In the genomic region with DNA sequence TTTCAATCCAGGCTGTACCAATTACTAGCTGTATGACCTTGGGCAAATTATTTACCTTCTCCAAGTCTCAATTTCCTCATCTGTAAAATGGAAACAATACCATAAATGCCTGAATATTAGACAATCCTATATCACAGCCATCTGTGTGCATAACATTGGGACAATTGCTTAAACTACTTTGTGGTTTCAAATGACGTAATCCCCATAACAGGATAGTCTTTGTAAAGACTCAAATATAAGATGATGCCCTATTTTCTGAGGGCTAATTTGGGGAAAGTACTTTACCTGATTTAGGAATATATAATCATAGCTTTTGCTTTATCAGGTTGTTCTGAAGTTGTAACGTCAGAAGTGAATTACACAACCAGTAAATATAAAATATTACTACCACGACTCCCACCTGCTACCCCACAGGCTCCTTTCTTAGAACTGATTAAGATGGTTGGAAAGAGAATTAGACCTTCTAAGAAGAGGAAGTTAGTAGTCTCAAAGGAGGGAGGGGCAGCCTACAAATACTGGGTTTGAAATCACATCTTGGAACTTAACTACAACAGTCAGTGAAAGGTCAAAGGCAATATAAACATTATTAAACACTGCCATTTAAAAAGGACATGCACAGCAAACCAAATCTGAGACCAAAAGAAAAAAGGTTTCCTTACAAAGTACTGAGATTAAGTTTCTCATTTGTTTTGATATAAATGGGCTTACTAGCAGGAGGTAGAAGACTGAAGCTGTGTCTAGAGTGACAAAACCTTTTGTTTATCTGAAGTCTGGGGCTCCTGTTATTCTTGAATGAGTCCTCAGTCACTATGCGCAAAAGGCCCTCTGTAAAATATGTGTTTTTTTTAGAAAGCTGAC, we compare ENCODE assay signal across 1 cellular context.
TF ChIP-seq lines count a peak whose summit lies in the region.

No MANE protein-coding gene starts in this region.

TF ChIP-seq in WTC11, 78 proteins besides CTCF, POLR2A, EP300 and RAD21 (continued from another document):
- TF ChIP-seq, protein P1, sequence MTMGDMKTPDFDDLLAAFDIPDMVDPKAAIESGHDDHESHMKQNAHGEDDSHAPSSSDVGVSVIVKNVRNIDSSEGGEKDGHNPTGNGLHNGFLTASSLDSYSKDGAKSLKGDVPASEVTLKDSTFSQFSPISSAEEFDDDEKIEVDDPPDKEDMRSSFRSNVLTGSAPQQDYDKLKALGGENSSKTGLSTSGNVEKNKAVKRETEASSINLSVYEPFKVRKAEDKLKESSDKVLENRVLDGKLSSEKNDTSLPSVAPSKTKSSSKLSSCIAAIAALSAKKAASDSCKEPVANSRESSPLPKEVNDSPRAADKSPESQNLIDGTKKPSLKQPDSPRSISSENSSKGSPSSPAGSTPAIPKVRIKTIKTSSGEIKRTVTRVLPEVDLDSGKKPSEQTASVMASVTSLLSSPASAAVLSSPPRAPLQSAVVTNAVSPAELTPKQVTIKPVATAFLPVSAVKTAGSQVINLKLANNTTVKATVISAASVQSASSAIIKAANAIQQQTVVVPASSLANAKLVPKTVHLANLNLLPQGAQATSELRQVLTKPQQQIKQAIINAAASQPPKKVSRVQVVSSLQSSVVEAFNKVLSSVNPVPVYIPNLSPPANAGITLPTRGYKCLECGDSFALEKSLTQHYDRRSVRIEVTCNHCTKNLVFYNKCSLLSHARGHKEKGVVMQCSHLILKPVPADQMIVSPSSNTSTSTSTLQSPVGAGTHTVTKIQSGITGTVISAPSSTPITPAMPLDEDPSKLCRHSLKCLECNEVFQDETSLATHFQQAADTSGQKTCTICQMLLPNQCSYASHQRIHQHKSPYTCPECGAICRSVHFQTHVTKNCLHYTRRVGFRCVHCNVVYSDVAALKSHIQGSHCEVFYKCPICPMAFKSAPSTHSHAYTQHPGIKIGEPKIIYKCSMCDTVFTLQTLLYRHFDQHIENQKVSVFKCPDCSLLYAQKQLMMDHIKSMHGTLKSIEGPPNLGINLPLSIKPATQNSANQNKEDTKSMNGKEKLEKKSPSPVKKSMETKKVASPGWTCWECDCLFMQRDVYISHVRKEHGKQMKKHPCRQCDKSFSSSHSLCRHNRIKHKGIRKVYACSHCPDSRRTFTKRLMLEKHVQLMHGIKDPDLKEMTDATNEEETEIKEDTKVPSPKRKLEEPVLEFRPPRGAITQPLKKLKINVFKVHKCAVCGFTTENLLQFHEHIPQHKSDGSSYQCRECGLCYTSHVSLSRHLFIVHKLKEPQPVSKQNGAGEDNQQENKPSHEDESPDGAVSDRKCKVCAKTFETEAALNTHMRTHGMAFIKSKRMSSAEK (CRISPR knock-in tag; IDR thresholded peaks at IDR 0.05; ENCODE audit: borderline replicate concordance): no peak
- TF ChIP-seq, protein P2, sequence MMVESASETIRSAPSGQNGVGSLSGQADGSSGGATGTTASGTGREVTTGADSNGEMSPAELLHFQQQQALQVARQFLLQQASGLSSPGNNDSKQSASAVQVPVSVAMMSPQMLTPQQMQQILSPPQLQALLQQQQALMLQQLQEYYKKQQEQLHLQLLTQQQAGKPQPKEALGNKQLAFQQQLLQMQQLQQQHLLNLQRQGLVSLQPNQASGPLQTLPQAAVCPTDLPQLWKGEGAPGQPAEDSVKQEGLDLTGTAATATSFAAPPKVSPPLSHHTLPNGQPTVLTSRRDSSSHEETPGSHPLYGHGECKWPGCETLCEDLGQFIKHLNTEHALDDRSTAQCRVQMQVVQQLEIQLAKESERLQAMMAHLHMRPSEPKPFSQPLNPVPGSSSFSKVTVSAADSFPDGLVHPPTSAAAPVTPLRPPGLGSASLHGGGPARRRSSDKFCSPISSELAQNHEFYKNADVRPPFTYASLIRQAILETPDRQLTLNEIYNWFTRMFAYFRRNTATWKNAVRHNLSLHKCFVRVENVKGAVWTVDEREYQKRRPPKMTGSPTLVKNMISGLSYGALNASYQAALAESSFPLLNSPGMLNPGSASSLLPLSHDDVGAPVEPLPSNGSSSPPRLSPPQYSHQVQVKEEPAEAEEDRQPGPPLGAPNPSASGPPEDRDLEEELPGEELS (CRISPR knock-in tag; IDR thresholded peaks at IDR 0.05): no peak
- TF ChIP-seq TCF7 (CRISPR knock-in tag; IDR thresholded peaks at IDR 0.05; ENCODE audit: low read depth) (no peak), ESRRA (CRISPR knock-in tag; IDR thresholded peaks at IDR 0.05; ENCODE audit: borderline replicate concordance) (no peak), USF2 (CRISPR knock-in tag; IDR thresholded peaks at IDR 0.05) (no peak)
